In the genomic region with DNA sequence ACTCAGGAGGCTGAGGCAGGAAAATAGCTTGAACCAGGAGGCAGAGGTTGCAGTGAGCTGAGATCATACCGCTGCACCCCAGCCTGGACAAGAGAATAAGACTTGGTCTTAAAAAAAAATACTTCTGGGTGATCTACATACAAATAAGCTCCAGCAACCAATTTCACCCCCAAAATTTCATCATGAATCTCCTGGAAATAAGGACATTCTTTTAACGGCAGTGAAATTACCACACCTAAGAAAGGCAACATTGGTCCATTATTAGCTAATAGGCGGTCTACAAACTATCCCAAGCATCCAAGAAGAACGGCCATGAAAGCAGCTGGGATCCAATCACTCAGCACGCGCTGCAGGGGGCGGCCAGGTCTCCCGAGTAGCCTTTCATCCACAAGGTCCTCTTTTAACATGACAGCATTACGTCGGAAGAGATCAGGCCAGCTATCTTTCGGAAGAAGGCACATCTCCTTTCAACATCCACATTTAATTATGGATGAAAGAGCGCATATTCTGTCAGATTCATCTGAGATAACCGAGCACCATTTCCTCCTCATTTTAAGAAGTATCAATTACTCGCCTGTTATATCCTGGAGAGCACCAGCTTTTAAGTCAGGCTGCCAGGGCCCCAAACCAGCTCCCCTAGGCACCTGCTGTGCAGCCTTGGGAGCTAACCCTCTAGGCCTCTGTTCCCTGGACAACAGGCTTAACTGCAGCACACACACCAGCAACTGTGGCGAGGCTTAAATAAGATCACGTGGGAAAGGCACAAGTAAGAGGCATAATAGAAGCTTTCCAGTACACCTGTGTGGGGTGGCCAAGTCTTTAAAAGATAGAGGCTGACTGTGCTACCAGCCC, we compare ENCODE assay signal across 1 cellular context.
TF ChIP-seq lines count a peak whose summit lies in the region.

No MANE protein-coding gene starts in this region.

TF ChIP-seq in HEK293, 187 proteins besides CTCF, POLR2A, EP300 and RAD21 (continued from another document):
- TF ChIP-seq, protein P1, sequence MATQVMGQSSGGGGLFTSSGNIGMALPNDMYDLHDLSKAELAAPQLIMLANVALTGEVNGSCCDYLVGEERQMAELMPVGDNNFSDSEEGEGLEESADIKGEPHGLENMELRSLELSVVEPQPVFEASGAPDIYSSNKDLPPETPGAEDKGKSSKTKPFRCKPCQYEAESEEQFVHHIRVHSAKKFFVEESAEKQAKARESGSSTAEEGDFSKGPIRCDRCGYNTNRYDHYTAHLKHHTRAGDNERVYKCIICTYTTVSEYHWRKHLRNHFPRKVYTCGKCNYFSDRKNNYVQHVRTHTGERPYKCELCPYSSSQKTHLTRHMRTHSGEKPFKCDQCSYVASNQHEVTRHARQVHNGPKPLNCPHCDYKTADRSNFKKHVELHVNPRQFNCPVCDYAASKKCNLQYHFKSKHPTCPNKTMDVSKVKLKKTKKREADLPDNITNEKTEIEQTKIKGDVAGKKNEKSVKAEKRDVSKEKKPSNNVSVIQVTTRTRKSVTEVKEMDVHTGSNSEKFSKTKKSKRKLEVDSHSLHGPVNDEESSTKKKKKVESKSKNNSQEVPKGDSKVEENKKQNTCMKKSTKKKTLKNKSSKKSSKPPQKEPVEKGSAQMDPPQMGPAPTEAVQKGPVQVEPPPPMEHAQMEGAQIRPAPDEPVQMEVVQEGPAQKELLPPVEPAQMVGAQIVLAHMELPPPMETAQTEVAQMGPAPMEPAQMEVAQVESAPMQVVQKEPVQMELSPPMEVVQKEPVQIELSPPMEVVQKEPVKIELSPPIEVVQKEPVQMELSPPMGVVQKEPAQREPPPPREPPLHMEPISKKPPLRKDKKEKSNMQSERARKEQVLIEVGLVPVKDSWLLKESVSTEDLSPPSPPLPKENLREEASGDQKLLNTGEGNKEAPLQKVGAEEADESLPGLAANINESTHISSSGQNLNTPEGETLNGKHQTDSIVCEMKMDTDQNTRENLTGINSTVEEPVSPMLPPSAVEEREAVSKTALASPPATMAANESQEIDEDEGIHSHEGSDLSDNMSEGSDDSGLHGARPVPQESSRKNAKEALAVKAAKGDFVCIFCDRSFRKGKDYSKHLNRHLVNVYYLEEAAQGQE (tag by site-specific recombination; IDR thresholded peaks at IDR 0.05) = no peak
- TF ChIP-seq ZNF600 (tag by site-specific recombination; IDR thresholded peaks at IDR 0.05) = no peak
- TF ChIP-seq ZIC2 (tag by site-specific recombination; IDR thresholded peaks at IDR 0.05) = peak; percentile 85
- TF ChIP-seq ZBTB1 (tag by site-specific recombination; IDR thresholded peaks at IDR 0.05) = no peak
- TF ChIP-seq ZNF2 (tag by site-specific recombination; IDR thresholded peaks at IDR 0.05) = no peak
- no peak for TF ChIP-seq ZBTB48 (tag by site-specific recombination; IDR thresholded peaks at IDR 0.05)
- TF ChIP-seq, protein P2, sequence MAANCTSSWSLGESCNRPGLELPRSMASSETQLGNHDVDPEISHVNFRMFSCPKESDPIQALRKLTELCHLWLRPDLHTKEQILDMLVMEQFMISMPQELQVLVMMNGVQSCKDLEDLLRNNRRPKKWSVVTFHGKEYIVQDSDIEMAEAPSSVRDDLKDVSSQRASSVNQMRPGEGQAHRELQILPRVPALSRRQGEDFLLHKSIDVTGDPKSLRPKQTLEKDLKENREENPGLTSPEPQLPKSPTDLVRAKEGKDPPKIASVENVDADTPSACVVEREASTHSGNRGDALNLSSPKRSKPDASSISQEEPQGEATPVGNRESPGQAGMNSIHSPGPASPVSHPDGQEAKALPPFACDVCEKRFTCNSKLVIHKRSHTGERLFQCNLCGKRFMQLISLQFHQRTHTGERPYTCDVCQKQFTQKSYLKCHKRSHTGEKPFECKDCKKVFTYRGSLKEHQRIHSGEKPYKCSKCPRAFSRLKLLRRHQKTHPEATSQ (tag by site-specific recombination; IDR thresholded peaks at IDR 0.05) = no peak
- no peak for TF ChIP-seq ZNF658 (tag by site-specific recombination; IDR thresholded peaks at IDR 0.05)
